1 cellular context compared by ENCODE assay signal in the genomic region with DNA sequence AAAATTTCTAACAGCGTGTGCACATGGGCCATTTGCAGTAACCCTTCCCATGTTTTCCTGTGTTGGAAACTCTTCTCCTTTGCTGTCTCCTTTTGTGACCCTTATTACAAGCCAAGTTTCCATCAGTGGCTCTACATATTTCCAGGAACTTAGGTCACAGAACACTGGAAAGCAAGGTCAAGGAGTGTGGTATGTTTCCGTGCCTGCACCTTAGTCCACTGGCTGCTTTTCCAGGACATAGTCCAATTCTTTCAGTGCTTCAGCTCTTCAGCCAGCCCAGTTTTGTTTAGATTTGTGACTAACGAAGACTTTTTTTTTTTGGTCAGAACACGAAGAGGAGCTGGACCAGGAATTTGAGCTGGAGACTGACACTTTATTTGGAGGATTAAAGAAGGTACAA.
TF ChIP-seq lines count a peak whose summit lies in the region.

No MANE protein-coding gene starts in this region.

TF ChIP-seq in IMR-90, 13 proteins besides CTCF, POLR2A, EP300 and RAD21:
- TF ChIP-seq MAFK (IDR thresholded peaks at IDR 0.05; ENCODE audit: low read depth, low read length) (no peak), CHD1 (IDR thresholded peaks at IDR 0.05; ENCODE audit: low read depth, low read length) (no peak), NFE2L2 (IDR thresholded peaks at IDR 0.05; ENCODE audit: low read depth, low read length) (no peak), RCOR1 (IDR thresholded peaks at IDR 0.05; ENCODE audit: insufficient replicate concordance, low read length) (no peak), RFX5 (IDR thresholded peaks at IDR 0.05; ENCODE audit: low read depth, low read length) (no peak), MXI1 (IDR thresholded peaks at IDR 0.05; ENCODE audit: borderline replicate concordance, low read depth, low read length) (no peak), CEBPB (IDR thresholded peaks at IDR 0.05; ENCODE audit: low read depth, low read length) (no peak), FOS (IDR thresholded peaks at IDR 0.05; ENCODE audit: low read depth, low read length) (no peak), BHLHE40 (IDR thresholded peaks at IDR 0.05; ENCODE audit: low read depth, low read length) (no peak), SMC3 (IDR thresholded peaks at IDR 0.05; ENCODE audit: low read depth, low read length) (no peak), MAZ (IDR thresholded peaks at IDR 0.05; ENCODE audit: borderline replicate concordance, low read depth, low read length) (no peak)
- TF ChIP-seq, protein P1, sequence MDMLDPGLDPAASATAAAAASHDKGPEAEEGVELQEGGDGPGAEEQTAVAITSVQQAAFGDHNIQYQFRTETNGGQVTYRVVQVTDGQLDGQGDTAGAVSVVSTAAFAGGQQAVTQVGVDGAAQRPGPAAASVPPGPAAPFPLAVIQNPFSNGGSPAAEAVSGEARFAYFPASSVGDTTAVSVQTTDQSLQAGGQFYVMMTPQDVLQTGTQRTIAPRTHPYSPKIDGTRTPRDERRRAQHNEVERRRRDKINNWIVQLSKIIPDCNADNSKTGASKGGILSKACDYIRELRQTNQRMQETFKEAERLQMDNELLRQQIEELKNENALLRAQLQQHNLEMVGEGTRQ (IDR thresholded peaks at IDR 0.05; ENCODE audit: low read depth, low read length) = no peak
- TF ChIP-seq, protein P2, sequence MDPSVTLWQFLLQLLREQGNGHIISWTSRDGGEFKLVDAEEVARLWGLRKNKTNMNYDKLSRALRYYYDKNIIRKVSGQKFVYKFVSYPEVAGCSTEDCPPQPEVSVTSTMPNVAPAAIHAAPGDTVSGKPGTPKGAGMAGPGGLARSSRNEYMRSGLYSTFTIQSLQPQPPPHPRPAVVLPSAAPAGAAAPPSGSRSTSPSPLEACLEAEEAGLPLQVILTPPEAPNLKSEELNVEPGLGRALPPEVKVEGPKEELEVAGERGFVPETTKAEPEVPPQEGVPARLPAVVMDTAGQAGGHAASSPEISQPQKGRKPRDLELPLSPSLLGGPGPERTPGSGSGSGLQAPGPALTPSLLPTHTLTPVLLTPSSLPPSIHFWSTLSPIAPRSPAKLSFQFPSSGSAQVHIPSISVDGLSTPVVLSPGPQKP (IDR thresholded peaks at IDR 0.05; ENCODE audit: borderline replicate concordance, low read depth, low read length) = no peak
